8 cellular contexts compared by ENCODE assay signal in the genomic region with DNA sequence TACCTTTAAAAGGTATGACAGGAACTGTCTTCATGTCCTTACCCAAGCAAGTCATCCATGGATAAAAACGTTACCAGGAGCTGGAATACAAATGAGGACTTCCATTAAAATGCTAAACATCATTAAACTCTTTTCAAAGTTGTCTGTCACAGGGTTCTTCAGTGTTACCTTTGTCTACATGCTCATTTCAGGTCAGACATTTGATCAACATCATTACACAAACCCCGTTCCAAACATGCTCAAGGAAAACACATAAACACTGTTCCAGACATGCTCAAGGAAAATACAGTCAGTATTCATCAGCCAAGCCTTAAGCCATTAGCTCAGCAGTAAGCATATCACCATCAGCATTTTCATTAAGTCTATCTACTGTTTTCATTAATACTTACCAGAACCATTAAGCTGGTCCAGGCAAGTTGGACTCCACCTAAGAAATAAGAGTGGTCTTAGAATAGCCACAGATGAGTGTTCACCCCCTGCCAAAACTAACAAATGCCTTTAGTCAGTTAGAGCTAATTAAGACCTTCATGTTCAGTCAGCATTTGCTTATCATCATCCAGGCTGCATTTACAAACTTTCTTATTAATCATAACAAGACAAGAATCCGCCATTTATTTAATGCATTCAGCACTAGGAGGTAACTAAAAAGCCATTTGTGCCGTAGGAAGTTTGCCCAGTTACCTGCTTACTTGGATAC. TPM values are rescaled to one million over a fixed set of nuclear protein-coding genes. Genes with fewer than 3 reads are reported as not detected.
A peak's percentile ranks its signal among the peaks of the same experiment; 100 is the strongest.
DNase-seq lines count a peak whose midpoint lies in the region; ATAC-seq and TF ChIP-seq lines count a peak whose summit lies in the region.

No MANE protein-coding gene starts in this region.

- CTCF ChIA-PET in OCI-LY7 (lab: Charles Lee; ENCODE audit: unreplicated experiment), result interaction anchor here (0.6 kb wide), 1 partner anchor 515 kb away, joined by 3 read pairs; no protein-coding TSS in a partner anchor

- POLR2A ChIA-PET in OCI-LY7 (lab: Charles Lee), result interaction anchor here (0.7 to 1.5 kb wide), 10 partner anchors 13 to 1234 kb away, joined by 3 to 6 read pairs (median 4); a partner anchor contains a TSS

- no peaks in the 10 kb centered on the region for H3K27me3 Mint-ChIP-seq in effector memory CD8-positive, alpha-beta T cell

- H3K36me3 Mint-ChIP-seq in effector memory CD8-positive, alpha-beta T cell (ENCODE audit: insufficient read depth), result peaks cover 80% of the 10 kb centered on the region

- H4K20me1 ChIP-seq in OCI-LY7 (ENCODE audit: insufficient read depth, low read length), result peaks cover 41% of the 10 kb centered on the region

- no TSS peak for BruUV-seq in OCI-LY7 (replicated peaks; lab: Mats Ljungman, UMichigan)

- no peaks in the 10 kb centered on the region for H3K9me2 ChIP-seq in OCI-LY7 (ENCODE audit: insufficient read depth, low read length)

- H3K4me3 Mint-ChIP-seq in effector memory CD8-positive, alpha-beta T cell, result peak overlapping the region; percentile 88 to 99

- H3K79me2 ChIP-seq in OCI-LY7 (ENCODE audit: insufficient read depth, low read depth, low read length), result peaks cover 61% of the 10 kb centered on the region

- H3K4me2 ChIP-seq in OCI-LY7 (ENCODE audit: low read length), result peak overlapping the region; percentile 93

- peak overlapping the region; percentile 96 to 97 for H3K27ac Mint-ChIP-seq in effector memory CD8-positive, alpha-beta T cell

- H3K9me3 Mint-ChIP-seq in effector memory CD8-positive, alpha-beta T cell, result no peaks in the 10 kb centered on the region

- H3K36me3 ChIP-seq in OCI-LY7 (ENCODE audit: insufficient read depth, low read length) (peaks cover 68% of the 10 kb centered on the region), neutrophil (peaks cover 41% of the 10 kb centered on the region)

- peaks cover 55% of the 10 kb centered on the region for H3K4me1 ChIP-seq in OCI-LY7 (ENCODE audit: insufficient read depth, low read length, poor library complexity, severe bottlenecking)
- H3K4me1 ChIP-seq in neutrophil (ENCODE audit: control insufficient read depth in 1 of 2, insufficient read depth in 1 of 2, low read depth in 1 of 2, low read length in 1 of 2), result peaks cover 41 to 52% of the 10 kb centered on the region in 2 experiments

- H3K27ac ChIP-seq in OCI-LY7 (ENCODE audit: low read depth, low read length, poor library complexity, severe bottlenecking) (peak overlapping the region; percentile 91), neutrophil (peak overlapping the region; percentile 95)

- H3K27me3 ChIP-seq in neutrophil, result no peaks in the 10 kb centered on the region

- peak; percentile 17 for DNase-seq in GM12865 (ENCODE audit: low read depth)
- DNase-seq in OCI-LY7 (ENCODE audit: low spot score), result peak; percentile 33
- no peak for DNase-seq in effector memory CD8-positive, alpha-beta T cell
- DNase-seq in LoVo (ENCODE audit: low spot score), result no peak
- DNase-seq in stimulated activated CD4-positive, alpha-beta T cell treated with anti-CD3 and anti-CD28 coated beads, Interleukin-15, amount 100 ng/mL, for 24 hours, result no peak
- no peak for DNase-seq in COLO829 (ENCODE audit: low spot score)
- no peak for DNase-seq in kidney glomerular epithelial cell (lab: John Stamatoyannopoulos, UW)

- H2AFZ ChIP-seq in OCI-LY7 (ENCODE audit: low read length), result no peak overlapping the region

- TF ChIP-seq CTCF in GM12865 (IDR thresholded peaks at IDR 0.05; ENCODE audit: insufficient read depth, low read depth, low read length, missing control alignments) (no peak), OCI-LY7 (conservative IDR thresholded peaks at IDR 0.05; ENCODE audit: low read length) (no peak), neutrophil (IDR thresholded peaks at IDR 0.05) (no peak)

- ATAC-seq in effector memory CD8-positive, alpha-beta T cell (replicated peaks), result no peak

- H3K4me3 ChIP-seq in GM12865 (ENCODE audit: low read depth, low read length), result peak overlapping the region; percentile 83
- peak overlapping the region; percentile 98 for H3K4me3 ChIP-seq in OCI-LY7 (ENCODE audit: low read depth, low read length, poor library complexity, severe bottlenecking)
- H3K4me3 ChIP-seq in neutrophil (ENCODE audit: low read depth in 1 of 2, low read length in 1 of 2), result no peak overlapping the region

- intact Hi-C loops in OCI-LY7 (cut with micrococcal nuclease; ENCODE audit: unreplicated experiment), result loop anchor here (5.0 kb wide), 5 partner anchors 292 to 1333 kb away; a partner anchor contains a TSS

- H3K9me3 ChIP-seq in OCI-LY7 (ENCODE audit: low read length), result no peaks in the 10 kb centered on the region
- no peaks in the 10 kb centered on the region for H3K9me3 ChIP-seq in neutrophil

- H3K4me1 Mint-ChIP-seq in effector memory CD8-positive, alpha-beta T cell (ENCODE audit: low read depth in 2 of 2), result peaks cover 48 to 57% of the 10 kb centered on the region in 2 donors

RNA-seq across cellular contexts. Expression of a gene that starts 2.2 kb away (rescaled TPM):
- total RNA-seq in OCI-LY7 (2014; rRNA removed; shearing (Covaris generic)), result 899 and 1,026 TPM in 2 replicates
- 901 and 987 TPM in 2 replicates for total RNA-seq in OCI-LY7 (2022)

RNA-seq across cellular contexts. Expression of a gene that starts 2.6 kb away (rescaled TPM):
- 10.9 TPM in 2 replicates for total RNA-seq in OCI-LY7 (2014; rRNA removed; shearing (Covaris generic))
- total RNA-seq in OCI-LY7 (2022), result 23.7 and 23.9 TPM in 2 replicates

RNA-seq across cellular contexts. Expression of a gene that starts 40.9 kb away (rescaled TPM):
- total RNA-seq in OCI-LY7 (2014; rRNA removed; shearing (Covaris generic)), result 25.4 and 47.0 TPM in 2 replicates
- total RNA-seq in OCI-LY7 (2022), result 36.1 and 39.3 TPM in 2 replicates

RNA-seq across cellular contexts. Expression of a gene that starts 41.1 kb away (rescaled TPM):
- 42.4 and 45.6 TPM in 2 replicates for total RNA-seq in OCI-LY7 (2014; rRNA removed; shearing (Covaris generic))
- 70.8 and 74.8 TPM in 2 replicates for total RNA-seq in OCI-LY7 (2022)

RNA-seq across cellular contexts. Expression of a gene that starts 51.5 kb away (rescaled TPM):
- not detected in 2 replicates for total RNA-seq in OCI-LY7 (2014; rRNA removed; shearing (Covaris generic))
- not detected in 2 replicates for total RNA-seq in OCI-LY7 (2022)

Comparison
In these comparisons a context has a peak if more than half of its experiments do, and no peak if none do; other contexts are left out.
1. DNase-seq: peak in GM12865 (single experiment) and OCI-LY7 (single experiment); none in effector memory CD8-positive, alpha-beta T cell (0 of 3), LoVo (single experiment), stimulated activated CD4-positive, alpha-beta T cell treated with anti-CD3 and anti-CD28 coated beads, Interleukin-15, amount 100 ng/mL, for 24 hours (single experiment), COLO829 (single experiment) and kidney glomerular epithelial cell (single experiment).
2. H3K4me3 ChIP-seq: peak in GM12865 (single experiment) and OCI-LY7 (single experiment); none in neutrophil (0 of 2).